In genomic region chr15:71549697-71550096, GRCh38 we compare ENCODE assay signal across 1 cellular context.
TF ChIP-seq lines count a peak whose summit lies in the region.

No MANE protein-coding gene starts in this region.

TF ChIP-seq in IMR-90, 13 proteins besides CTCF, POLR2A, EP300 and RAD21:
- no peak for TF ChIP-seq MAZ (IDR thresholded peaks at IDR 0.05; ENCODE audit: borderline replicate concordance, low read depth, low read length)
- TF ChIP-seq SMC3 (IDR thresholded peaks at IDR 0.05; ENCODE audit: low read depth, low read length): no peak
- TF ChIP-seq MXI1 (IDR thresholded peaks at IDR 0.05; ENCODE audit: borderline replicate concordance, low read depth, low read length): no peak
- no peak for TF ChIP-seq CEBPB (IDR thresholded peaks at IDR 0.05; ENCODE audit: low read depth, low read length)
- no peak for TF ChIP-seq BHLHE40 (IDR thresholded peaks at IDR 0.05; ENCODE audit: low read depth, low read length)
- no peak for TF ChIP-seq CHD1 (IDR thresholded peaks at IDR 0.05; ENCODE audit: low read depth, low read length)
- no peak for TF ChIP-seq NFE2L2 (IDR thresholded peaks at IDR 0.05; ENCODE audit: low read depth, low read length)
- TF ChIP-seq ELK1 (IDR thresholded peaks at IDR 0.05; ENCODE audit: borderline replicate concordance, low read depth, low read length): no peak
- no peak for TF ChIP-seq MAFK (IDR thresholded peaks at IDR 0.05; ENCODE audit: low read depth, low read length)
- TF ChIP-seq, protein P1, sequence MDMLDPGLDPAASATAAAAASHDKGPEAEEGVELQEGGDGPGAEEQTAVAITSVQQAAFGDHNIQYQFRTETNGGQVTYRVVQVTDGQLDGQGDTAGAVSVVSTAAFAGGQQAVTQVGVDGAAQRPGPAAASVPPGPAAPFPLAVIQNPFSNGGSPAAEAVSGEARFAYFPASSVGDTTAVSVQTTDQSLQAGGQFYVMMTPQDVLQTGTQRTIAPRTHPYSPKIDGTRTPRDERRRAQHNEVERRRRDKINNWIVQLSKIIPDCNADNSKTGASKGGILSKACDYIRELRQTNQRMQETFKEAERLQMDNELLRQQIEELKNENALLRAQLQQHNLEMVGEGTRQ (IDR thresholded peaks at IDR 0.05; ENCODE audit: low read depth, low read length): no peak
- no peak for TF ChIP-seq FOS (IDR thresholded peaks at IDR 0.05; ENCODE audit: low read depth, low read length)
- TF ChIP-seq RFX5 (IDR thresholded peaks at IDR 0.05; ENCODE audit: low read depth, low read length): no peak
